ENCODE assay signal across 32 cellular contexts in the genomic region with DNA sequence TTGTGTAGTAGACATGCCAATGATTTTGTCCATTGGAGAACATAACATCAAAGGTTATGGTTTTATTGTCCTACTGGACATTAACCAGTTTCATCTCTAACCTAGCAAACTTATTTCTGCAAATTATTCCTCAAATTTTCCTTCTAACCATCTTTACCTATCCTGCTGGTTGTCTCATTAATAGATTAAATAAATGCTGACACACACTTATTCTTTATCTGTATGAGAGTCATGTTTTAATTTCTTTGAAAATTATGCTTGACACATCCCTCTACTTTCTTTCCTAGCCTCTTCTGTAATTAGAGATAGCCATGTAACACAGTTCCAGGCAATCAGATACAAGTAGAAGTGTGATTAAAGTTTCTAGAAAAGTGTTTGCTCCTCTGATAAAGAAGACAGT.
"Had no signal": no experiment of that assay in that cellular context is flagged by ENCODE, and none has a peak within 500 bp of the region (broad histone marks: within the 10 kb centered on the region; RNA-seq: fewer than 3 reads in every experiment).

No MANE protein-coding gene starts in this region.

- FAIRE-seq: astrocyte, colon, TTC549 had no signal

- H3K27me3 ChIP-seq: body of pancreas, brain microvascular endothelial cell, breast epithelium had no signal

- ATAC-seq: activated CD8-positive, alpha-beta memory T cell treated with anti-CD3 and anti-CD28 coated beads, Interleukin-2, amount 10 ng/mL, durations not matched to agents 7 days and 5 days; activated CD8-positive, alpha-beta T cell treated with anti-CD3 and anti-CD28 coated beads, Interleukin-2, amount 10 ng/mL, durations not matched to agents 7 days and 5 days; activated naive CD4-positive, alpha-beta T cell treated with anti-CD3 and anti-CD28 coated beads, Interleukin-2, amount 50 U/mL, for 72 hours; body of pancreas had no signal

- H3K36me3 ChIP-seq: adrenal gland, brain microvascular endothelial cell, breast epithelium had no signal

- H3K9me3 ChIP-seq: adrenal gland, body of pancreas, breast epithelium had no signal

- H3K4me3 ChIP-seq: adrenal gland, body of pancreas, breast epithelium had no signal

- DNase-seq: activated B cell treated with CpG ODN at 0.5 μM for 24 hours; activated CD4-positive, alpha-beta memory T cell treated with anti-CD3 and anti-CD28 coated beads, Interleukin-2, amount 10 ng/mL, durations not matched to agents 7 days and 5 days; activated CD4-positive, alpha-beta T cell treated with anti-CD3 and anti-CD28 coated beads for 4 hours; activated CD4-positive, alpha-beta T cell treated with anti-CD3 and anti-CD28 coated beads, Interleukin-2, amount 10 ng/mL, durations not matched to agents 7 days and 5 days; activated CD4-positive, alpha-beta T cell treated with anti-CD3 and anti-CD28 coated beads, Interleukin-2, amount 50 U/mL, for 48 hours; activated CD4-positive, CD25-positive, alpha-beta regulatory T cell treated with anti-CD3 and anti-CD28 coated beads, Interleukin-2, amount 50 U/mL, for 72 hours; activated CD8-positive, alpha-beta memory T cell treated with anti-CD3 and anti-CD28 coated beads for 24 hours; activated CD8-positive, alpha-beta memory T cell treated with anti-CD3 and anti-CD28 coated beads, Interleukin-2, amount 10 ng/mL, durations not matched to agents 7 days and 5 days; activated CD8-positive, alpha-beta memory T cell treated with anti-CD3 and anti-CD28 coated beads, Interleukin-2, amount 50 U/mL, for 48 hours; activated CD8-positive, alpha-beta T cell treated with anti-CD3 and anti-CD28 coated beads, Interleukin-2, amount 10 ng/mL, durations not matched to agents 7 days and 5 days; activated effector memory CD4-positive, alpha-beta T cell treated with Interleukin-2 at 50 U/mL for 16 hours; activated gamma-delta T cell treated with Interleukin-2 at 50 U/mL for 16 hours; activated naive CD4-positive, alpha-beta T cell; activated naive CD4-positive, alpha-beta T cell treated with anti-CD3 and anti-CD28 coated beads for 36 hours; activated naive CD4-positive, alpha-beta T cell treated with anti-CD3 and anti-CD28 coated beads, Interleukin-2, amount 50 U/mL, for 16 hours; activated naive CD8-positive, alpha-beta T cell treated with anti-CD3 and anti-CD28 coated beads for 36 hours; activated T-cell treated with anti-CD3 and anti-CD28 coated beads, Interleukin-2, amount 50 U/mL, for 24 hours; activated T-cell treated with anti-CD3 and anti-CD28 coated beads, Interleukin-2, amount 50 U/mL, for 48 hours; adrenal gland; amniotic stem cell; aorta; body of pancreas; brain microvascular endothelial cell; central memory CD4-positive, alpha-beta T cell; T-helper 2 cell; T-helper 9 cell had no signal

- H3K4me1 ChIP-seq: adrenal gland, body of pancreas, breast epithelium had no signal

- H3K27ac ChIP-seq: adrenal gland, body of pancreas, brain microvascular endothelial cell, breast epithelium, VCaP had no signal
